In genomic region chr4:15457401-15458201, GRCh38 we compare ENCODE assay signal across 8 cellular contexts. TPM values are rescaled to one million over a fixed set of nuclear protein-coding genes. Genes with fewer than 3 reads are reported as not detected.
DNase-seq lines count a peak whose midpoint lies in the region; ATAC-seq, FAIRE-seq and TF ChIP-seq lines count a peak whose summit lies in the region.

No MANE protein-coding gene starts in this region.

- peak overlapping the region; percentile 3 for H3K9ac ChIP-seq in adipocyte (ENCODE audit: low read length)

- peak; percentile 97 for ATAC-seq in HG02623 (IDR thresholded peaks at IDR 0.05; ENCODE audit: unreplicated experiment)
- peak; percentile 54 for ATAC-seq in stimulated activated effector memory CD8-positive, alpha-beta T cell treated with anti-CD3 and anti-CD28 coated beads, Interleukin-12 subunit alpha, Interleukin-12 subunit beta, amount 100 ng/mL, for 72 hours

- H3K9me3 ChIP-seq in adipocyte (ENCODE audit: control insufficient read depth, low read length) (no peaks in the 10 kb centered on the region), right atrium auricular region (no peaks in the 10 kb centered on the region)

- no peak overlapping the region for H3K27ac Mint-ChIP-seq in stimulated activated effector memory CD8-positive, alpha-beta T cell treated with anti-CD3 and anti-CD28 coated beads, Interleukin-12 subunit alpha, Interleukin-12 subunit beta, amount 100 ng/mL, for 72 hours

- no peaks in the 10 kb centered on the region for H3K36me3 Mint-ChIP-seq in stimulated activated effector memory CD8-positive, alpha-beta T cell treated with anti-CD3 and anti-CD28 coated beads, Interleukin-12 subunit alpha, Interleukin-12 subunit beta, amount 100 ng/mL, for 72 hours

- no peak overlapping the region for H3K4me3 Mint-ChIP-seq in stimulated activated effector memory CD8-positive, alpha-beta T cell treated with anti-CD3 and anti-CD28 coated beads, Interleukin-12 subunit alpha, Interleukin-12 subunit beta, amount 100 ng/mL, for 72 hours

- H3K4me3 ChIP-seq in adipocyte (ENCODE audit: low read length) (no peak overlapping the region), right atrium auricular region (no peak overlapping the region)

- peak overlapping the region in 1 of 2 donors; percentile 44 for H3K27ac ChIP-seq in right atrium auricular region

- peak; percentile 94 for FAIRE-seq in GM12891 (lab: Jason Lieb, UNC)

- TF ChIP-seq POLR2A in GM12891 (IDR thresholded peaks at IDR 0.05; ENCODE audit: low read depth, low read length) = no peak

- TF ChIP-seq CTCF in right atrium auricular region (IDR thresholded peaks at IDR 0.05) = peak; percentile 58 to 84

- H3K4me1 Mint-ChIP-seq in stimulated activated effector memory CD8-positive, alpha-beta T cell treated with anti-CD3 and anti-CD28 coated beads, Interleukin-12 subunit alpha, Interleukin-12 subunit beta, amount 100 ng/mL, for 72 hours = no peaks in the 10 kb centered on the region

- H3K4me1 ChIP-seq in adipocyte (ENCODE audit: control insufficient read depth, insufficient read depth, low read length) (peaks cover 28% of the 10 kb centered on the region), right atrium auricular region (peaks cover 0 to 13% of the 10 kb centered on the region in 2 donors)

- no peaks in the 10 kb centered on the region for H3K36me3 ChIP-seq in adipocyte (ENCODE audit: control insufficient read depth, insufficient read depth, low read length, severe bottlenecking)
- no peaks in the 10 kb centered on the region for H3K36me3 ChIP-seq in right atrium auricular region

- H3K27me3 ChIP-seq in adipocyte (replicated peaks; ENCODE audit: control insufficient read depth, insufficient read depth, low read length) = peaks cover 5% of the 10 kb centered on the region
- no peaks in the 10 kb centered on the region for H3K27me3 ChIP-seq in right atrium auricular region

- no peaks in the 10 kb centered on the region for H3K9me3 Mint-ChIP-seq in stimulated activated effector memory CD8-positive, alpha-beta T cell treated with anti-CD3 and anti-CD28 coated beads, Interleukin-12 subunit alpha, Interleukin-12 subunit beta, amount 100 ng/mL, for 72 hours

- DNase-seq in AG08395 (ENCODE audit: low spot score) = peak; percentile 59
- DNase-seq in GM12891 (ENCODE audit: insufficient read length, low spot score) = no peak
- peak; percentile 69 for DNase-seq in MV-4-11 (lab: John Stamatoyannopoulos, UW)
- DNase-seq in adipocyte (ENCODE audit: low read depth) = peak; percentile 89
- no peak for DNase-seq in right atrium auricular region (ENCODE audit: low spot score)
- DNase-seq in stimulated activated effector memory CD8-positive, alpha-beta T cell treated with anti-CD3 and anti-CD28 coated beads, Interleukin-12 subunit alpha, Interleukin-12 subunit beta, amount 100 ng/mL, for 72 hours (ENCODE audit: low spot score in 2 of 2) = no peak
- DNase-seq in effector CD4-positive, alpha-beta T cell = no peak

TF ChIP-seq in GM12891, 5 proteins besides CTCF, POLR2A, EP300 and RAD21:
- TF ChIP-seq POLR2AphosphoS5 (IDR thresholded peaks at IDR 0.05; ENCODE audit: low read depth, low read length) (no peak), SPI1 (IDR thresholded peaks at IDR 0.05; ENCODE audit: low read depth, low read length) (peak; percentile 98)

RNA-seq across cellular contexts. Expression of gene CC2D2A, which starts 12.1 kb away (rescaled TPM):
- polyA plus RNA-seq in GM12891 (2012; ENCODE audit: low read depth, missing spikeins) = 0.53 TPM
- 1 to 10 TPM; 6.1 to 8.0 TPM for total RNA-seq in right atrium auricular region

RNA-seq across cellular contexts. Expression of gene C1QTNF7, which starts 29.8 kb away (rescaled TPM):
- not detected for polyA plus RNA-seq in GM12891 (2012; ENCODE audit: low read depth, missing spikeins)
- total RNA-seq in right atrium auricular region = 1 to 10 TPM; 1.0 to 2.9 TPM

Comparison
In these comparisons a context has a peak if more than half of its experiments do, and no peak if none do; other contexts are left out.
1. DNase-seq: peak in AG08395 (single experiment), MV-4-11 (single experiment) and adipocyte (single experiment); none in GM12891 (single experiment), right atrium auricular region (single experiment), stimulated activated effector memory CD8-positive, alpha-beta T cell treated with anti-CD3 and anti-CD28 coated beads, Interleukin-12 subunit alpha, Interleukin-12 subunit beta, amount 100 ng/mL, for 72 hours (0 of 2) and effector CD4-positive, alpha-beta T cell (single experiment).